ENCODE assay signal across 25 cellular contexts in genomic region chr2:235148201-235149170, GRCh38.
A peak's percentile ranks its signal among the peaks of the same experiment; 100 is the strongest.
DNase-seq lines count a peak whose midpoint lies in the region; ATAC-seq, FAIRE-seq and TF ChIP-seq lines count a peak whose summit lies in the region.
"Had no signal": no experiment of that assay in that cellular context is flagged by ENCODE, and none has a peak within 500 bp of the region (broad histone marks: within the 10 kb centered on the region; RNA-seq: fewer than 3 reads in every experiment).

No MANE protein-coding gene starts in this region.

- H3K27ac ChIP-seq in pancreas (peak overlapping the region in 1 of 4 donors; percentile 37), heart right ventricle (no peak overlapping the region), OCI-LY7 (ENCODE audit: low read depth, low read length, poor library complexity, severe bottlenecking) (no peak overlapping the region), brain microvascular endothelial cell (no peak overlapping the region)
- H3K27ac ChIP-seq: 22Rv1, BLaER1, GM23248 had no signal

- no peak for TF ChIP-seq CTCF in pancreas (IDR thresholded peaks at IDR 0.05)
- no peak for TF ChIP-seq CTCF in heart right ventricle (IDR thresholded peaks at IDR 0.05)
- no peak for TF ChIP-seq CTCF in OCI-LY7 (conservative IDR thresholded peaks at IDR 0.05; ENCODE audit: low read length)
- TF ChIP-seq CTCF in brain microvascular endothelial cell (IDR thresholded peaks at IDR 0.05; ENCODE audit: low read depth, low read length, missing control alignments): no peak

- peak; percentile 87 for FAIRE-seq in pancreas (lab: Jason Lieb, UNC)
- no peak for FAIRE-seq in GM19239 (lab: Jason Lieb, UNC)
- FAIRE-seq: K562 had no signal

- H3K36me3 ChIP-seq in pancreas (no peaks in the 10 kb centered on the region), heart right ventricle (no peaks in the 10 kb centered on the region), OCI-LY7 (ENCODE audit: insufficient read depth, low read length) (no peaks in the 10 kb centered on the region), brain microvascular endothelial cell (replicated peaks) (no peaks in the 10 kb centered on the region)
- H3K36me3 ChIP-seq: BLaER1, HAP-1 had no signal

- H3K4me1 Mint-ChIP-seq in activated CD8-positive, alpha-beta memory T cell treated with anti-CD3 and anti-CD28 coated beads, Interleukin-2, amount 10 ng/mL, durations not matched to agents 7 days and 5 days: no peaks in the 10 kb centered on the region

- H3K4me1 ChIP-seq in pancreas (no peaks in the 10 kb centered on the region), heart right ventricle (no peaks in the 10 kb centered on the region), OCI-LY7 (ENCODE audit: insufficient read depth, low read length, poor library complexity, severe bottlenecking) (no peaks in the 10 kb centered on the region)
- H3K4me1 ChIP-seq: BLaER1, HAP-1 had no signal

- peak; percentile 19 for DNase-seq in activated CD8-positive, alpha-beta memory T cell treated with anti-CD3 and anti-CD28 coated beads, Interleukin-2, amount 10 ng/mL, durations not matched to agents 7 days and 5 days
- DNase-seq in activated CD8-positive, alpha-beta memory T cell treated with anti-CD3 and anti-CD28 coated beads, Interleukin-2, amount 50 U/mL, for 4 hours: no peak
- DNase-seq in left colon (no peak), pancreas (no peak), heart right ventricle (no peak), GM19239 (ENCODE audit: insufficient read length, low spot score) (no peak), OCI-LY7 (ENCODE audit: low spot score) (no peak), brain microvascular endothelial cell (no peak)
- DNase-seq: ACHN; CD4-positive, alpha-beta T cell; COR-L47; DMS79 treated with DMSO at 0.1 percent for 48 hours; GM23248; NCI-H1105 treated with DMSO at 0.1 percent for 48 hours; NCI-H1694; NCI-H2081 treated with DMSO at 0.1 percent for 48 hours; NCI-H2171 treated with DMSO at 0.1 percent for 48 hours; NCI-H524 treated with DMSO at 0.1 percent for 48 hours; OCI-M1; Right ventricle myocardium superior; SK-N-SH had no signal

- 55 to 69% methylated on average over 7 of the region's 7 CpGs for WGBS in pancreas, 2 donors
- WGBS in heart right ventricle, 2 donors: 52 to 59% methylated on average over 7 of the region's 7 CpGs

- peaks cover 6% of the 10 kb centered on the region for H3K27me3 Mint-ChIP-seq in activated CD8-positive, alpha-beta memory T cell treated with anti-CD3 and anti-CD28 coated beads, Interleukin-2, amount 10 ng/mL, durations not matched to agents 7 days and 5 days

- H3K4me3 Mint-ChIP-seq in activated CD8-positive, alpha-beta memory T cell treated with anti-CD3 and anti-CD28 coated beads, Interleukin-2, amount 10 ng/mL, durations not matched to agents 7 days and 5 days: no peak overlapping the region
- H3K4me3 Mint-ChIP-seq: CD4-positive, alpha-beta T cell had no signal

- H4K20me1 ChIP-seq in OCI-LY7 (ENCODE audit: insufficient read depth, low read length): no peaks in the 10 kb centered on the region
- H4K20me1 ChIP-seq: BLaER1 had no signal

- no peak overlapping the region for H3K4me3 ChIP-seq in pancreas
- no peak overlapping the region for H3K4me3 ChIP-seq in heart right ventricle
- H3K4me3 ChIP-seq in OCI-LY7 (ENCODE audit: low read depth, low read length, poor library complexity, severe bottlenecking): no peak overlapping the region
- H3K4me3 ChIP-seq in brain microvascular endothelial cell (ENCODE audit: low read depth, low read length): no peak overlapping the region
- H3K4me3 ChIP-seq: BLaER1, GM23248, HAP-1, K562 had no signal

- H3K9me3 Mint-ChIP-seq in activated CD8-positive, alpha-beta memory T cell treated with anti-CD3 and anti-CD28 coated beads, Interleukin-2, amount 10 ng/mL, durations not matched to agents 7 days and 5 days (ENCODE audit: low read depth): no peaks in the 10 kb centered on the region
- H3K9me3 Mint-ChIP-seq: CD4-positive, alpha-beta T cell had no signal

- H3K27ac Mint-ChIP-seq in activated CD8-positive, alpha-beta memory T cell treated with anti-CD3 and anti-CD28 coated beads, Interleukin-2, amount 10 ng/mL, durations not matched to agents 7 days and 5 days: no peak overlapping the region
- H3K27ac Mint-ChIP-seq: CD4-positive, alpha-beta T cell had no signal

- H3K9me3 ChIP-seq in pancreas: no peaks in the 10 kb centered on the region
- no peaks in the 10 kb centered on the region for H3K9me3 ChIP-seq in heart right ventricle
- no peaks in the 10 kb centered on the region for H3K9me3 ChIP-seq in OCI-LY7 (ENCODE audit: low read length)
- H3K9me3 ChIP-seq: BLaER1, HAP-1, SK-N-SH had no signal

- in situ Hi-C loops in brain microvascular endothelial cell (cut with HindIII; ENCODE audit: low pct_ligation_motif_present, low sequenced_read_pairs): no loop called here

- H3K79me2 ChIP-seq in OCI-LY7 (ENCODE audit: insufficient read depth, low read depth, low read length): no peaks in the 10 kb centered on the region

- no peak for ATAC-seq in activated CD8-positive, alpha-beta memory T cell treated with anti-CD3 and anti-CD28 coated beads, Interleukin-2, amount 10 ng/mL, durations not matched to agents 7 days and 5 days
- ATAC-seq in left colon: peak; percentile 72
- no peak for ATAC-seq in pancreas
- ATAC-seq in heart right ventricle: no peak
- ATAC-seq: K562 had no signal

- BruUV-seq in OCI-LY7 (replicated peaks; lab: Mats Ljungman, UMichigan): no TSS peak

- H3K9me2 ChIP-seq in OCI-LY7 (ENCODE audit: insufficient read depth, low read length): no peaks in the 10 kb centered on the region
- H3K9me2 ChIP-seq: SK-N-SH had no signal

- POLR2A ChIA-PET in OCI-LY7 (lab: Charles Lee): no interaction called here

- intact Hi-C loops in left colon (cut with DNase I, micrococcal nuclease): no loop called here
- intact Hi-C loops in pancreas (cut with DNase I): no loop called here
- intact Hi-C loops in heart right ventricle (cut with DNase I): no loop called here
- intact Hi-C loops in OCI-LY7 (cut with micrococcal nuclease; ENCODE audit: unreplicated experiment): no loop called here

- H3K27me3 ChIP-seq in pancreas: no peaks in the 10 kb centered on the region
- H3K27me3 ChIP-seq in heart right ventricle: peaks cover 0 to 43% (median 9%) of the 10 kb centered on the region in 7 donors
- H3K27me3 ChIP-seq in brain microvascular endothelial cell (replicated peaks): no peaks in the 10 kb centered on the region
- H3K27me3 ChIP-seq: BLaER1 had no signal

- H2AFZ ChIP-seq in OCI-LY7 (ENCODE audit: low read length): no peak overlapping the region
- H2AFZ ChIP-seq: GM23248 had no signal

- no peaks in the 10 kb centered on the region for H3K36me3 Mint-ChIP-seq in activated CD8-positive, alpha-beta memory T cell treated with anti-CD3 and anti-CD28 coated beads, Interleukin-2, amount 10 ng/mL, durations not matched to agents 7 days and 5 days

- H3K4me2 ChIP-seq in OCI-LY7 (ENCODE audit: low read length): no peak overlapping the region
- H3K4me2 ChIP-seq: BLaER1, SK-N-SH had no signal

- CTCF ChIA-PET in activated CD8-positive, alpha-beta memory T cell treated with anti-CD3 and anti-CD28 coated beads, Interleukin-2, amount 10 ng/mL, durations not matched to agents 7 days and 5 days (lab: Charles Lee): no interaction called here
- CTCF ChIA-PET in OCI-LY7 (lab: Charles Lee; ENCODE audit: unreplicated experiment): no interaction called here
